15 cellular contexts compared by ENCODE assay signal in the genomic region with DNA sequence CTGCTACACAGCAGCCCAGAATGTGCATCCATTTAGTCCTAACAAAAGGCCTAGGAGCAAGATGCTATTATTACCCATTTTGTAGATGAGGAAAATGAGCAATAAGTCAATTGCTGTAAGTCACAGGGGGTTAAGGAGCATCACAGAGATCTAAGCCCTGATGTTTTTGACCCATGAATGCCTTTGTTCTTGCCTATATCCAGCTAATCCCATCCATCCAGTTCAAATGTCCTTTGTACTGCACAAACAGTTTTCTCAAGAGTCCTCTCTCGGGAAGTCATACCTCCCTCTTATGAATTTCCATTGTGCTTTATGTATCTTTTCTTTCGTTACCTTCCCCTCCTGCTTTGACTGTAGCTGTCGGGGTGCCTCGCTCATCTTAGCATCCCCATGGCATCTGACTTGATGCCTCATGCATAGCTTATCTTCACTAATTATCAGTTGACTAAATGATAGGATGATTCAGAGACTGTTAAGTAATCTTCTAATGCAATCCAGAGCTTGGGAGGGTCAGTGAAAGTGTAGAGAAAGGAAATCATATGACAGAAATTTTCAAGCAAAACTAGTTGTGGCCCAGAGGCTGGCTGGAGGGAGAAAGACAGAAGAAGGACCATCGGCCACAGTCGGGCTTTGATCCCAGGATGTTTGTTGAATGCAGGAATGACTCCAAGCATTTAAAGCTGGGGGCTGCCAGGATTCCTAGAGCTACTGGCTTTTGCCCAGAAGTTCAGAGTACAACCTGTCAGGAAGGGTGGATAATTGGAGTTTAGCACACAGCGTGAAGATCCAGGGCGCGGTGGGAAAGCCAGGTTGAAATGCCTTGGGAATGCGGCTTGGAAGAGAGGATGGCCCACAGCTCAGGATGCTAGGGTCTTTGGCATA. TPM values are rescaled to one million over a fixed set of nuclear protein-coding genes. Genes with fewer than 3 reads are reported as not detected.
DNase-seq lines count a peak whose midpoint lies in the region; ATAC-seq and TF ChIP-seq lines count a peak whose summit lies in the region.
"Had no signal": no experiment of that assay in that cellular context is flagged by ENCODE, and none has a peak within 500 bp of the region (broad histone marks: within the 10 kb centered on the region; RNA-seq: fewer than 3 reads in every experiment).

No MANE protein-coding gene starts in this region.

- H3K9me3 Mint-ChIP-seq in activated T-helper 17 cell treated with anti-CD3 and anti-CD28 coated beads, Interleukin-2, amount 50 U/mL, for 72 hours, result no peaks in the 10 kb centered on the region
- peaks cover 28% of the 10 kb centered on the region for H3K9me3 Mint-ChIP-seq in nephron progenitor cell

- no peak for ATAC-seq in activated T-helper 17 cell treated with anti-CD3 and anti-CD28 coated beads, Interleukin-2, amount 50 U/mL, for 72 hours (replicated peaks)

- peak; percentile 37 for DNase-seq in activated CD8-positive, alpha-beta memory T cell treated with anti-CD3 and anti-CD28 coated beads for 24 hours
- no peak for DNase-seq in activated CD8-positive, alpha-beta memory T cell treated with anti-CD3 and anti-CD28 coated beads, Interleukin-2, amount 50 U/mL, for 4 hours
- DNase-seq in kidney tubule cell (ENCODE audit: low spot score) (peak; percentile 19), stromal cell of bone marrow (ENCODE audit: low read depth) (peak; percentile 49), amygdala (lab: John Stamatoyannopoulos, UW) (no peak), NCI-H2196 (lab: John Stamatoyannopoulos, UW; ENCODE audit: unreplicated experiment) (no peak), nephron progenitor cell (no peak)
- DNase-seq: 8988T; cortex of kidney; GDM1; heart left ventricle; KG1; stimulated activated CD8-positive, alpha-beta memory T cell treated with anti-CD3 and anti-CD28 coated beads, Interleukin-4, amount 100 ng/mL, for 48 hours; WERI-Rb-1 had no signal

- H3K4me3 Mint-ChIP-seq in activated T-helper 17 cell treated with anti-CD3 and anti-CD28 coated beads, Interleukin-2, amount 50 U/mL, for 72 hours, result no peak overlapping the region
- H3K4me3 Mint-ChIP-seq in nephron progenitor cell, result no peak overlapping the region

- no peaks in the 10 kb centered on the region for H3K27me3 Mint-ChIP-seq in activated T-helper 17 cell treated with anti-CD3 and anti-CD28 coated beads, Interleukin-2, amount 50 U/mL, for 72 hours
- peaks cover 3% of the 10 kb centered on the region for H3K27me3 Mint-ChIP-seq in nephron progenitor cell (ENCODE audit: low read depth, poor library complexity)

- H3K4me1 Mint-ChIP-seq in activated T-helper 17 cell treated with anti-CD3 and anti-CD28 coated beads, Interleukin-2, amount 50 U/mL, for 72 hours, result peaks cover 29% of the 10 kb centered on the region
- no peaks in the 10 kb centered on the region for H3K4me1 Mint-ChIP-seq in nephron progenitor cell

- TF ChIP-seq CTCF in nephron progenitor cell (IDR thresholded peaks at IDR 0.05), result no peak

- H3K36me3 Mint-ChIP-seq in activated T-helper 17 cell treated with anti-CD3 and anti-CD28 coated beads, Interleukin-2, amount 50 U/mL, for 72 hours (ENCODE audit: low read depth), result peaks cover 6% of the 10 kb centered on the region
- peaks cover 56% of the 10 kb centered on the region for H3K36me3 Mint-ChIP-seq in nephron progenitor cell (ENCODE audit: low read depth)

- peak overlapping the region; percentile 7 for H3K27ac Mint-ChIP-seq in activated T-helper 17 cell treated with anti-CD3 and anti-CD28 coated beads, Interleukin-2, amount 50 U/mL, for 72 hours
- H3K27ac Mint-ChIP-seq in nephron progenitor cell, result no peak overlapping the region

RNA-seq across cellular contexts. Expression of a gene that starts 23.5 kb away (rescaled TPM):
- total RNA-seq in activated T-helper 17 cell treated with anti-CD3 and anti-CD28 coated beads, Interleukin-2, amount 50 U/mL, for 72 hours, result 10 to 100 TPM; 17.8 to 21.8 TPM

RNA-seq across cellular contexts. Expression of a gene that starts 52.6 kb away (rescaled TPM):
- total RNA-seq in activated T-helper 17 cell treated with anti-CD3 and anti-CD28 coated beads, Interleukin-2, amount 50 U/mL, for 72 hours, result 10 to 100 TPM; 36.1 to 46.2 TPM

Comparison
In these comparisons a context has a peak if more than half of its experiments do, and no peak if none do; other contexts are left out.
1. DNase-seq: peak in activated CD8-positive, alpha-beta memory T cell treated with anti-CD3 and anti-CD28 coated beads for 24 hours (single experiment), kidney tubule cell (single experiment) and stromal cell of bone marrow (single experiment); none in activated CD8-positive, alpha-beta memory T cell treated with anti-CD3 and anti-CD28 coated beads, Interleukin-2, amount 50 U/mL, for 4 hours (single experiment), amygdala (0 of 56), NCI-H2196 (single experiment) and nephron progenitor cell (single experiment).